In the genomic region with DNA sequence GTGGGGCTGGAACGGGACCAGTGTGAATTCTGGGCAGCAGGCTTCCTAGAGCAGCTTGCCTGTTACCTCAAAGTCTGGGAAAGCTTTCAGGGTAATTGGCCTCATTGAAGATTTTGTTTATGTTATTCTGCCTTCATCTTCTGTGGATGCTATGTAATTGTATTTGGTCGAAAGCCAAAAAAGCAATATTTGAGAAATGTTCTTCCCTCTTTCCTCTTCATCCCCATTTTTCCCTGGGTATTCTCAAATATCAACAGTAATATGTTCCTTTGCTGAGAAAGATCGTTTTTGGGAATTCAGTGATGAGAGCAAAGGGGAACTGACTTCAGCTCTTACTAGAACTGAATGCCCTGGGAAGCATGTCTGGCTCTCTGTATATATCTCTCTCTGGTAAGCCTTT, we compare ENCODE assay signal across 1 cellular context.
TF ChIP-seq lines count a peak whose summit lies in the region.

No MANE protein-coding gene starts in this region.

TF ChIP-seq in IMR-90, 13 proteins besides CTCF, POLR2A, EP300 and RAD21:
- TF ChIP-seq, protein P1, sequence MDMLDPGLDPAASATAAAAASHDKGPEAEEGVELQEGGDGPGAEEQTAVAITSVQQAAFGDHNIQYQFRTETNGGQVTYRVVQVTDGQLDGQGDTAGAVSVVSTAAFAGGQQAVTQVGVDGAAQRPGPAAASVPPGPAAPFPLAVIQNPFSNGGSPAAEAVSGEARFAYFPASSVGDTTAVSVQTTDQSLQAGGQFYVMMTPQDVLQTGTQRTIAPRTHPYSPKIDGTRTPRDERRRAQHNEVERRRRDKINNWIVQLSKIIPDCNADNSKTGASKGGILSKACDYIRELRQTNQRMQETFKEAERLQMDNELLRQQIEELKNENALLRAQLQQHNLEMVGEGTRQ (IDR thresholded peaks at IDR 0.05; ENCODE audit: low read depth, low read length), result no peak
- TF ChIP-seq RFX5 (IDR thresholded peaks at IDR 0.05; ENCODE audit: low read depth, low read length) (no peak), NFE2L2 (IDR thresholded peaks at IDR 0.05; ENCODE audit: low read depth, low read length) (no peak), MXI1 (IDR thresholded peaks at IDR 0.05; ENCODE audit: borderline replicate concordance, low read depth, low read length) (no peak), CEBPB (IDR thresholded peaks at IDR 0.05; ENCODE audit: low read depth, low read length) (no peak), SMC3 (IDR thresholded peaks at IDR 0.05; ENCODE audit: low read depth, low read length) (no peak)
